In the genomic region with DNA sequence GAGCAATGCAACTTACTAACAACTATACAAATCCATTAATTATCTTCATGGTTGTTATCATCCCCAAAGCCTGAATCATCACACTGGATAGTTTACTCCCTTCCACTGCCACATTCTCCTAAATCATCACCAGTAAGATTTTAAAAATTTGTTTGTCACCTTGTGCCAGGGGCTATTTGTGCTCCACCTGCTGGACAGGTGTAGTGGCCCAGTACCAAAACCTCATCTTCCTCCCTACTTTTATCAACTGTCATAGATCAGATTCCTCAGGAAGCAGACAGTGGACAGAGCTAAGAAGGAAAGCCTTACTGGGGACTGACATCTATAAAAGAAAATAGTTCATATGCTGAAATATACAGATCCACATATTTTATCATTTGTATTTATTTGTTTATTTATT, we compare ENCODE assay signal across 24 cellular contexts.
"Had no signal": no experiment of that assay in that cellular context is flagged by ENCODE, and none has a peak within 500 bp of the region (broad histone marks: within the 10 kb centered on the region; RNA-seq: fewer than 3 reads in every experiment).

No MANE protein-coding gene starts in this region.

- H3K36me3 ChIP-seq: adrenal gland, SJCRH30 had no signal

- H3K4me3 Mint-ChIP-seq: activated CD8-positive, alpha-beta T cell treated with anti-CD3 and anti-CD28 coated beads for 36 hours; activated naive CD8-positive, alpha-beta T cell treated with anti-CD3 and anti-CD28 coated beads, Interleukin-2, amount 10 ng/mL, durations not matched to agents 7 days and 5 days; activated T-cell treated with anti-CD3 and anti-CD28 coated beads, Interleukin-2, amount 50 U/mL, for 72 hours; T-helper 1 cell treated with Interleukin-12 subunit alpha and Interleukin-12 subunit beta and Interleukin-4 antibody, amounts not matched to agents 30 μg/mL and 1 μg/mL, for 36 hours had no signal

- ATAC-seq: activated CD4-positive, CD25-positive, alpha-beta regulatory T cell treated with anti-CD3 and anti-CD28 coated beads, Interleukin-2, amount 50 U/mL, for 24 hours; activated CD8-positive, alpha-beta T cell treated with anti-CD3 and anti-CD28 coated beads for 36 hours; activated T-cell treated with anti-CD3 and anti-CD28 coated beads, Interleukin-2, amount 50 U/mL, for 72 hours; SK-N-SH treated with all-trans-retinoic acid at 6 μM for 48 hours had no signal

- H3K9me3 ChIP-seq: adrenal gland, SJCRH30 had no signal

- H3K4me1 ChIP-seq: adrenal gland, SJCRH30 had no signal

- H2AFZ ChIP-seq: PC-9 had no signal

- H3K27me3 Mint-ChIP-seq: activated CD8-positive, alpha-beta T cell treated with anti-CD3 and anti-CD28 coated beads for 36 hours; activated naive CD8-positive, alpha-beta T cell treated with anti-CD3 and anti-CD28 coated beads, Interleukin-2, amount 10 ng/mL, durations not matched to agents 7 days and 5 days had no signal

- H3K9ac ChIP-seq: KMS-11 had no signal

- H3K4me1 Mint-ChIP-seq: activated naive CD8-positive, alpha-beta T cell treated with anti-CD3 and anti-CD28 coated beads, Interleukin-2, amount 10 ng/mL, durations not matched to agents 7 days and 5 days had no signal

- H3K4me3 ChIP-seq: adrenal gland, PC-9, SJCRH30 had no signal

- H3K27ac Mint-ChIP-seq: activated CD8-positive, alpha-beta T cell treated with anti-CD3 and anti-CD28 coated beads for 36 hours; activated naive CD8-positive, alpha-beta T cell treated with anti-CD3 and anti-CD28 coated beads, Interleukin-2, amount 10 ng/mL, durations not matched to agents 7 days and 5 days; activated T-cell treated with anti-CD3 and anti-CD28 coated beads, Interleukin-2, amount 50 U/mL, for 72 hours; T-helper 1 cell treated with Interleukin-12 subunit alpha and Interleukin-12 subunit beta and Interleukin-4 antibody, amounts not matched to agents 30 μg/mL and 1 μg/mL, for 36 hours had no signal

- H3K27ac ChIP-seq: adrenal gland, KMS-11, PC-9, SJCRH30 had no signal

- H3K27me3 ChIP-seq: adrenal gland, SJCRH30 had no signal

- H3K36me3 Mint-ChIP-seq: activated naive CD8-positive, alpha-beta T cell treated with anti-CD3 and anti-CD28 coated beads, Interleukin-2, amount 10 ng/mL, durations not matched to agents 7 days and 5 days had no signal

- DNase-seq: activated CD4-positive, alpha-beta T cell treated with anti-CD3 and anti-CD28 coated beads for 4 hours; activated CD8-positive, alpha-beta memory T cell treated with anti-CD3 and anti-CD28 coated beads, Interleukin-2, amount 50 U/mL, for 4 hours; activated CD8-positive, alpha-beta T cell treated with anti-CD3 and anti-CD28 coated beads for 36 hours; activated naive CD4-positive, alpha-beta T cell treated with anti-CD3 and anti-CD28 coated beads, Interleukin-2, amount 50 U/mL, for 16 hours; activated naive CD8-positive, alpha-beta T cell treated with anti-CD3 and anti-CD28 coated beads, Interleukin-2, amount 10 ng/mL, durations not matched to agents 7 days and 5 days; activated T-cell treated with anti-CD3 and anti-CD28 coated beads, Interleukin-2, amount 50 U/mL, for 72 hours; adrenal gland; anterior cingulate cortex; central memory CD4-positive, alpha-beta T cell; NCI-H1092; NCI-H1417; NCI-H1930; NCI-H2171 treated with DMSO at 0.1 percent for 48 hours; NCI-H345; NCI-H510A treated with DMSO at 0.1 percent for 48 hours; NCI-H69; NK-92 treated with Interleukin-12 subunit alpha and Interleukin-12 subunit beta, amount 100 ng/mL, for 24 hours; PC-9; SJCRH30; SW 1271 had no signal

- H3K4me2 ChIP-seq: KMS-11, PC-9 had no signal
